14 cellular contexts compared by ENCODE assay signal in the genomic region with DNA sequence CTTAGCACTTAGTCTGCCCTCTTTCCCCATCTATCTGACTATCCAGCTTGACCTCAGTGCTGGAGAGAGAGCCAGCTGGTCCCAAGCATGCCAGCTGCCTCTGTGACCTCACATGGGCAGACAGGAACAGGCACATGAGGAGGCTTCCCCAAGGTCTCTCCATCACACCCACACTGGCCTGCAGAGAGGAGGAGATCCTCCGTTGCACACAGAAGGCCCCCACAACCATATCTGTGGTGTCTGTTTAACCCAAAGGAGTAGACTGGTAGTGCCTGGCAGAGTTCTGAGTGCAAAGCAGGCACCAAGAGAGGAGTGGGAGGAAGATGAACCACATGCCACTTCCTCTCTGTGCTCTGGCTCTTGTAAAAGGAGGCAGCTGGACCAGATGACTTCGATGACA. TPM values are rescaled to one million over a fixed set of nuclear protein-coding genes. Genes with fewer than 3 reads are reported as not detected.
A peak's percentile ranks its signal among the peaks of the same experiment; 100 is the strongest.
DNase-seq lines count a peak whose midpoint lies in the region; ATAC-seq lines count a peak whose summit lies in the region.
"Had no signal": no experiment of that assay in that cellular context is flagged by ENCODE, and none has a peak within 500 bp of the region (broad histone marks: within the 10 kb centered on the region; RNA-seq: fewer than 3 reads in every experiment).

No MANE protein-coding gene starts in this region.

- peak overlapping the region; percentile 48 for H3K27ac ChIP-seq in caudate nucleus (ENCODE audit: low read depth, low read length)
- H3K27ac ChIP-seq: sigmoid colon, SJSA1, suprapubic skin had no signal

- no peak overlapping the region for H3K4me3 Mint-ChIP-seq in activated CD4-positive, alpha-beta T cell treated with anti-CD3 and anti-CD28 coated beads, Interleukin-2, amount 10 ng/mL, durations not matched to agents 24 days and 14 days
- no peak overlapping the region for H3K4me3 Mint-ChIP-seq in stimulated activated effector memory CD8-positive, alpha-beta T cell treated with anti-CD3 and anti-CD28 coated beads, Interleukin-12 subunit alpha, Interleukin-12 subunit beta, amount 100 ng/mL, for 72 hours

- H3K36me3 Mint-ChIP-seq in activated CD4-positive, alpha-beta T cell treated with anti-CD3 and anti-CD28 coated beads, Interleukin-2, amount 10 ng/mL, durations not matched to agents 24 days and 14 days (ENCODE audit: low read depth), result no peaks in the 10 kb centered on the region
- no peaks in the 10 kb centered on the region for H3K36me3 Mint-ChIP-seq in stimulated activated effector memory CD8-positive, alpha-beta T cell treated with anti-CD3 and anti-CD28 coated beads, Interleukin-12 subunit alpha, Interleukin-12 subunit beta, amount 100 ng/mL, for 72 hours

- peak; percentile 69 for DNase-seq in activated CD4-positive, alpha-beta T cell treated with anti-CD3 and anti-CD28 coated beads, Interleukin-2, amount 10 ng/mL, durations not matched to agents 24 days and 14 days
- no peak for DNase-seq in activated CD4-positive, alpha-beta T cell treated with anti-CD3 and anti-CD28 coated beads, Interleukin-2, amount 50 U/mL, for 4 hours
- peak; percentile 52 for DNase-seq in NCI-H524 treated with DMSO at 0.1 percent for 48 hours (lab: John Stamatoyannopoulos, UW)
- DNase-seq in caudate nucleus (lab: John Stamatoyannopoulos, UW), result peak in 20 of 61 donors; percentile 5 to 66 (median 32)
- peak in 1 of 2 donors; percentile 54 for DNase-seq in stimulated activated effector memory CD8-positive, alpha-beta T cell treated with anti-CD3 and anti-CD28 coated beads, Interleukin-12 subunit alpha, Interleukin-12 subunit beta, amount 100 ng/mL, for 72 hours (ENCODE audit: low spot score in 2 of 2)
- DNase-seq in NCI-H1930 (lab: John Stamatoyannopoulos, UW), result no peak
- no peak for DNase-seq in NCI-H345 treated with DMSO at 0.1 percent for 48 hours (lab: John Stamatoyannopoulos, UW; ENCODE audit: unreplicated experiment)
- DNase-seq in NCI-H2196 (lab: John Stamatoyannopoulos, UW; ENCODE audit: unreplicated experiment), result no peak
- DNase-seq: ACHN, H7, NCI-H2081, sigmoid colon had no signal

- H3K27me3 Mint-ChIP-seq in activated CD4-positive, alpha-beta T cell treated with anti-CD3 and anti-CD28 coated beads, Interleukin-2, amount 10 ng/mL, durations not matched to agents 24 days and 14 days, result no peaks in the 10 kb centered on the region

- H3K4me1 Mint-ChIP-seq in activated CD4-positive, alpha-beta T cell treated with anti-CD3 and anti-CD28 coated beads, Interleukin-2, amount 10 ng/mL, durations not matched to agents 24 days and 14 days, result peaks cover 14% of the 10 kb centered on the region
- peaks cover 23% of the 10 kb centered on the region for H3K4me1 Mint-ChIP-seq in stimulated activated effector memory CD8-positive, alpha-beta T cell treated with anti-CD3 and anti-CD28 coated beads, Interleukin-12 subunit alpha, Interleukin-12 subunit beta, amount 100 ng/mL, for 72 hours

- no peak overlapping the region for H3K27ac Mint-ChIP-seq in activated CD4-positive, alpha-beta T cell treated with anti-CD3 and anti-CD28 coated beads, Interleukin-2, amount 10 ng/mL, durations not matched to agents 24 days and 14 days
- H3K27ac Mint-ChIP-seq in stimulated activated effector memory CD8-positive, alpha-beta T cell treated with anti-CD3 and anti-CD28 coated beads, Interleukin-12 subunit alpha, Interleukin-12 subunit beta, amount 100 ng/mL, for 72 hours, result no peak overlapping the region

- intact Hi-C loops in activated CD4-positive, alpha-beta T cell treated with anti-CD3 and anti-CD28 coated beads, Interleukin-2, amount 10 ng/mL, durations not matched to agents 24 days and 14 days (cut with micrococcal nuclease), result no loop called here

- no peaks in the 10 kb centered on the region for H3K9me3 Mint-ChIP-seq in activated CD4-positive, alpha-beta T cell treated with anti-CD3 and anti-CD28 coated beads, Interleukin-2, amount 10 ng/mL, durations not matched to agents 24 days and 14 days
- no peaks in the 10 kb centered on the region for H3K9me3 Mint-ChIP-seq in stimulated activated effector memory CD8-positive, alpha-beta T cell treated with anti-CD3 and anti-CD28 coated beads, Interleukin-12 subunit alpha, Interleukin-12 subunit beta, amount 100 ng/mL, for 72 hours

- ATAC-seq in stimulated activated effector memory CD8-positive, alpha-beta T cell treated with anti-CD3 and anti-CD28 coated beads, Interleukin-12 subunit alpha, Interleukin-12 subunit beta, amount 100 ng/mL, for 72 hours, result peak; percentile 97

RNA-seq across cellular contexts. Expression of a gene that starts 4.8 kb away (rescaled TPM):
- 22.9 and 23.5 TPM in 2 replicates for total RNA-seq in activated CD4-positive, alpha-beta T cell treated with anti-CD3 and anti-CD28 coated beads, Interleukin-2, amount 10 ng/mL, durations not matched to agents 24 days and 14 days

Comparison
In these comparisons a context has a peak if more than half of its experiments do, and no peak if none do; other contexts are left out.
1. DNase-seq: peak in activated CD4-positive, alpha-beta T cell treated with anti-CD3 and anti-CD28 coated beads, Interleukin-2, amount 10 ng/mL, durations not matched to agents 24 days and 14 days (single experiment) and NCI-H524 treated with DMSO at 0.1 percent for 48 hours (single experiment); none in activated CD4-positive, alpha-beta T cell treated with anti-CD3 and anti-CD28 coated beads, Interleukin-2, amount 50 U/mL, for 4 hours (0 of 2), NCI-H1930 (0 of 2), NCI-H345 treated with DMSO at 0.1 percent for 48 hours (single experiment) and NCI-H2196 (single experiment).